In the genomic region with DNA sequence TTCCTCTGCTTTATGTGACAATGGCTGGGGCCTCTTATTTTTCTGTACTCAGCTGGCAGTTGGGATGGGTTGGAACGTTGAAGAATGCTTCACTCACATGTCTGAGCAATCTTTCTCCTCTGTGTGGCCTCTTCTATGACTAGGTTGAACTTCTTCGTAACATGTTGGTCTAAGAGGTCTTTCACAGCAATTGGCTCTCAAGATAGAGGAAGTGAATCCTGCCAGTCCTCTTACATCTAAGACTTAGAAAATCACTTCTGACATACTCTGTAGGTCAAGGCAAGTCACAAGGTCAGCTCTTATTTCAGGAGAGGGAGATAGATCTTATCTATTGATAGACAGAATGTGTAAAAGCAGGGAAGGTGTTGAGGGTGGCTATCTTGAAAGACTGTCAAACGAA, we compare ENCODE assay signal across 27 cellular contexts.
"Had no signal": no experiment of that assay in that cellular context is flagged by ENCODE, and none has a peak within 500 bp of the region (broad histone marks: within the 10 kb centered on the region; RNA-seq: fewer than 3 reads in every experiment).

No MANE protein-coding gene starts in this region.

- ATAC-seq: body of pancreas; left lung; lower lobe of right lung; natural killer cell; right cardiac atrium; stimulated activated naive CD8-positive, alpha-beta T cell treated with anti-CD3 and anti-CD28 coated beads, Interleukin-15, Interleukin-2, amounts not matched to agents 100 U/mL and 50 U/mL, for 24 hours had no signal

- H3K4me3 Mint-ChIP-seq: activated naive CD4-positive, alpha-beta T cell treated with anti-CD3 and anti-CD28 coated beads for 36 hours; activated naive CD8-positive, alpha-beta T cell treated with anti-CD3 and anti-CD28 coated beads for 36 hours; activated T-helper 1 cell treated with anti-CD3 and anti-CD28 coated beads, Interleukin-12 subunit alpha, Interleukin-12 subunit beta, Interleukin-2, Interleukin-4 antibody, amounts not matched to agents 30 ng/mL and 10 ng/mL and 1 ng/mL, durations not matched to agents 14 hours and 24 hours and 36 hours; natural killer cell had no signal

- DNase-seq: activated CD4-positive, alpha-beta T cell treated with anti-CD3 and anti-CD28 coated beads for 48 hours; activated CD4-positive, alpha-beta T cell treated with anti-CD3 and anti-CD28 coated beads, Interleukin-2, amount 50 U/mL, for 48 hours; activated CD4-positive, CD25-positive, alpha-beta regulatory T cell; activated CD8-positive, alpha-beta memory T cell treated with anti-CD3 and anti-CD28 coated beads for 24 hours; activated CD8-positive, alpha-beta memory T cell treated with anti-CD3 and anti-CD28 coated beads, Interleukin-2, amount 50 U/mL, for 4 hours; activated effector memory CD4-positive, alpha-beta T cell treated with anti-CD3 and anti-CD28 coated beads, Interleukin-2, amount 50 U/mL, for 16 hours; activated naive CD4-positive, alpha-beta T cell treated with anti-CD3 and anti-CD28 coated beads for 36 hours; activated naive CD8-positive, alpha-beta T cell treated with anti-CD3 and anti-CD28 coated beads for 36 hours; activated T-cell treated with anti-CD3 and anti-CD28 coated beads, Interleukin-2, amount 50 U/mL, for 1 hour; adrenal gland; aorta; body of pancreas; cerebellar nuclear complex; colonic mucosa; dorsolateral prefrontal cortex; effector memory CD4-positive, alpha-beta T cell; left lung; lower lobe of right lung; mesendoderm; natural killer cell; right cardiac atrium; stimulated activated CD4-positive, alpha-beta T cell treated with anti-CD3 and anti-CD28 coated beads, Interleukin-15, amount 100 ng/mL, for 24 hours; stimulated activated CD4-positive, alpha-beta T cell treated with anti-CD3 and anti-CD28 coated beads, Interleukin-2, amount 100 ng/mL, for 24 hours; stimulated activated naive CD8-positive, alpha-beta T cell treated with anti-CD3 and anti-CD28 coated beads, Interleukin-15, Interleukin-2, amounts not matched to agents 100 U/mL and 50 U/mL, for 24 hours; testis; transverse colon had no signal

- H3K4me1 Mint-ChIP-seq: activated naive CD8-positive, alpha-beta T cell treated with anti-CD3 and anti-CD28 coated beads for 36 hours; natural killer cell had no signal

- H3K36me3 Mint-ChIP-seq: activated naive CD8-positive, alpha-beta T cell treated with anti-CD3 and anti-CD28 coated beads for 36 hours; natural killer cell had no signal

- H3K27ac Mint-ChIP-seq: activated naive CD4-positive, alpha-beta T cell treated with anti-CD3 and anti-CD28 coated beads for 36 hours; activated naive CD8-positive, alpha-beta T cell treated with anti-CD3 and anti-CD28 coated beads for 36 hours; activated T-helper 1 cell treated with anti-CD3 and anti-CD28 coated beads, Interleukin-12 subunit alpha, Interleukin-12 subunit beta, Interleukin-2, Interleukin-4 antibody, amounts not matched to agents 30 ng/mL and 10 ng/mL and 1 ng/mL, durations not matched to agents 14 hours and 24 hours and 36 hours; natural killer cell had no signal
